Comparison of ENCODE assay signal across 22 cellular contexts in the genomic region with DNA sequence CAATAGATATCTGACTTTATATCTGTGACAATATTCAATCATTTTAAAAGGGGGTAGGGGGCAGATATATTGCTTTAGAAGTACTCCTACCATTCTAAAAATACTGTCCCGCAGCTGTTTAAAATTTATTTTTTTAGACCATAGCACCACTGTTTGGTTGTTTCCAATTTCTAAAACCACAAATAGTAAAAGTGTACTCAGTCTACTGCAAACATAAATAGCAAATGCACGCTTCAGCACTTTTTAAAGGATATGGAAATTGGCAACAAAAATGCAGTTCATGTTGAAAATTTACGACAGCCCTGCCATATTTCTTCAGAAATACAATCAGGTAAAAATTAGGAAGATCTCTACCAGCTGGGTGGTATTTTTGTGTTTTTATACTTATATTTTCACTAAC.
"Had no signal": no experiment of that assay in that cellular context is flagged by ENCODE, and none has a peak within 500 bp of the region (broad histone marks: within the 10 kb centered on the region; RNA-seq: fewer than 3 reads in every experiment).

No MANE protein-coding gene starts in this region.

- H3K4me3 ChIP-seq: body of pancreas, cardiac muscle cell, left ventricle myocardium inferior, sigmoid colon, transverse colon, vagina had no signal

- H3K27ac ChIP-seq: body of pancreas, cardiac muscle cell, left ventricle myocardium inferior, sigmoid colon, transverse colon, vagina, VCaP had no signal

- H3K27me3 ChIP-seq: body of pancreas, cardiac muscle cell, sigmoid colon, transverse colon, vagina had no signal

- H3K4me1 ChIP-seq: left ventricle myocardium inferior, sigmoid colon, vagina had no signal

- ATAC-seq: activated CD8-positive, alpha-beta T cell treated with anti-CD3 and anti-CD28 coated beads, Interleukin-2, amount 10 ng/mL, durations not matched to agents 7 days and 5 days; activated naive CD8-positive, alpha-beta T cell treated with anti-CD3 and anti-CD28 coated beads, Interleukin-2, amount 50 U/mL, for 24 hours; body of pancreas; natural killer cell; stimulated activated naive B cell treated with anti-CD40 and anti-IgM and Interleukin-4, amounts not matched to agents 10 μg/mL and 1 μg/mL and 100 μg/mL, for 72 hours had no signal

- H3K36me3 ChIP-seq: cardiac muscle cell, left ventricle myocardium inferior, sigmoid colon, transverse colon, vagina had no signal

- H3K9me3 ChIP-seq: body of pancreas, left ventricle myocardium inferior, sigmoid colon, transverse colon, vagina had no signal

- DNase-seq: activated CD4-positive, alpha-beta T cell treated with anti-CD3 and anti-CD28 coated beads, Interleukin-2, amount 10 ng/mL, durations not matched to agents 7 days and 5 days; activated CD4-positive, CD25-positive, alpha-beta regulatory T cell treated with anti-CD3 and anti-CD28 coated beads, Interleukin-2, amount 50 U/mL, for 72 hours; activated CD8-positive, alpha-beta T cell treated with anti-CD3 and anti-CD28 coated beads, Interleukin-2, amount 10 ng/mL, durations not matched to agents 7 days and 5 days; activated gamma-delta T cell; activated naive CD4-positive, alpha-beta T cell treated with anti-CD3 and anti-CD28 coated beads, Interleukin-2, amount 50 U/mL, for 16 hours; activated naive CD8-positive, alpha-beta T cell treated with anti-CD3 and anti-CD28 coated beads, Interleukin-2, amount 50 U/mL, for 24 hours; body of pancreas; effector CD4-positive, alpha-beta T cell; erythroblast; glutamatergic neuron; hippocampal formation; kidney glomerular epithelial cell; left ventricle myocardium inferior; natural killer cell; sigmoid colon; stimulated activated CD4-positive, alpha-beta T cell treated with anti-CD3 and anti-CD28 coated beads, Interleukin-2, amount 100 ng/mL, for 48 hours; stimulated activated CD8-positive, alpha-beta memory T cell treated with anti-CD3 and anti-CD28 coated beads, Interleukin-4, amount 100 ng/mL, for 48 hours; stimulated activated naive B cell treated with anti-CD40 and anti-IgM and Interleukin-4, amounts not matched to agents 10 μg/mL and 1 μg/mL and 100 μg/mL, for 72 hours; transverse colon had no signal
